Comparison of ENCODE assay signal across 9 cellular contexts in genomic region chr1:24321150-24321549, GRCh38. TPM values are rescaled to one million over a fixed set of nuclear protein-coding genes. Genes with fewer than 3 reads are reported as not detected.
DNase-seq lines count a peak whose midpoint lies in the region; TF ChIP-seq lines count a peak whose summit lies in the region.
"Had no signal": no experiment of that assay in that cellular context is flagged by ENCODE, and none has a peak within 500 bp of the region (broad histone marks: within the 10 kb centered on the region; RNA-seq: fewer than 3 reads in every experiment).

No MANE protein-coding gene starts in this region.

- peak overlapping the region; percentile 24 for H3K4me3 Mint-ChIP-seq in nephron progenitor cell
- H3K4me3 Mint-ChIP-seq in osteocyte (ENCODE audit: unreplicated experiment) = no peak overlapping the region

- no peaks in the 10 kb centered on the region for H3K36me3 Mint-ChIP-seq in nephron progenitor cell (ENCODE audit: low read depth)
- no peaks in the 10 kb centered on the region for H3K36me3 Mint-ChIP-seq in osteocyte (ENCODE audit: unreplicated experiment)

- H3K27me3 Mint-ChIP-seq in nephron progenitor cell (ENCODE audit: low read depth, poor library complexity) (peaks cover 72% of the 10 kb centered on the region), osteocyte (ENCODE audit: unreplicated experiment) (peaks cover 24% of the 10 kb centered on the region)

- no peak overlapping the region for H3K9ac ChIP-seq in OCI-LY1 (ENCODE audit: low read length)
- peak overlapping the region; percentile 49 to 61 for H3K9ac ChIP-seq in duodenal mucosa (ENCODE audit: low read depth in 1 of 2, low read length in 2 of 2)

- H3K27ac ChIP-seq in OCI-LY1 (ENCODE audit: low read depth, low read length, poor library complexity, severe bottlenecking) (no peak overlapping the region), duodenal mucosa (ENCODE audit: low read depth, low read length) (no peak overlapping the region)

- TF ChIP-seq CTCF in OCI-LY1 (IDR thresholded peaks at IDR 0.05; ENCODE audit: low read length) (peak; percentile 7; the same call in 1 of the 2 replicates), nephron progenitor cell (IDR thresholded peaks at IDR 0.05) (no peak), osteocyte (IDR thresholded peaks at IDR 0.05) (no peak)

- peaks cover 60% of the 10 kb centered on the region for H3K4me1 Mint-ChIP-seq in nephron progenitor cell
- peaks cover 37% of the 10 kb centered on the region for H3K4me1 Mint-ChIP-seq in osteocyte (ENCODE audit: unreplicated experiment)

- H3K9me3 Mint-ChIP-seq in nephron progenitor cell = no peaks in the 10 kb centered on the region
- H3K9me3 Mint-ChIP-seq in osteocyte (ENCODE audit: unreplicated experiment) = no peaks in the 10 kb centered on the region

- no peaks in the 10 kb centered on the region for H4K20me1 ChIP-seq in OCI-LY1 (ENCODE audit: insufficient read depth, low read length)

- H3K9me3 ChIP-seq in OCI-LY1 (ENCODE audit: low read length) (no peaks in the 10 kb centered on the region), duodenal mucosa (ENCODE audit: control insufficient read depth in 1 of 2, low read length in 2 of 2) (no peaks in the 10 kb centered on the region)

- H3K36me3 ChIP-seq in OCI-LY1 (ENCODE audit: insufficient read depth, low read length) = no peaks in the 10 kb centered on the region
- H3K36me3 ChIP-seq in duodenal mucosa (ENCODE audit: control insufficient read depth in 1 of 2, insufficient read depth in 2 of 2, low read length in 2 of 2) = no peaks in the 10 kb centered on the region

- no peak overlapping the region for H2AFZ ChIP-seq in OCI-LY1 (ENCODE audit: low read length)

- H3K4me1 ChIP-seq in OCI-LY1 (ENCODE audit: insufficient read depth, low read length, severe bottlenecking) (peaks cover 26% of the 10 kb centered on the region), duodenal mucosa (ENCODE audit: control insufficient read depth in 1 of 2, insufficient read depth in 2 of 2, low read length in 2 of 2) (peaks cover 23 to 37% of the 10 kb centered on the region in 2 donors)

- H3F3A ChIP-seq in OCI-LY1 (ENCODE audit: insufficient read depth, low read length) = no peaks in the 10 kb centered on the region

- H3K27me3 ChIP-seq in OCI-LY1 (ENCODE audit: insufficient read depth, low read length) (0 out of 2 replicates have a peak, but pooled peaks cover 8% of the 10 kb centered on the region), duodenal mucosa (ENCODE audit: control insufficient read depth in 1 of 2, insufficient read depth in 2 of 2, low read length in 2 of 2) (peaks cover 5 to 11% of the 10 kb centered on the region in 2 donors)

- H3K4me2 ChIP-seq in OCI-LY1 (ENCODE audit: low read length) = peak overlapping the region; percentile 73; the same call in 1 of the 2 replicates

- H3K4me3 ChIP-seq in OCI-LY1 (ENCODE audit: low read depth, low read length, poor library complexity, severe bottlenecking) (peak overlapping the region; percentile 57), duodenal mucosa (ENCODE audit: low read depth in 1 of 2, low read length in 2 of 2) (peak overlapping the region; percentile 67 to 72)

- H3K9me2 ChIP-seq in OCI-LY1 (ENCODE audit: low read depth, low read length) = no peaks in the 10 kb centered on the region

- H3K27ac Mint-ChIP-seq in nephron progenitor cell (no peak overlapping the region), osteocyte (ENCODE audit: unreplicated experiment) (no peak overlapping the region)

- DNase-seq in Daoy (ENCODE audit: low read depth) (peak; percentile 17), nephron progenitor cell (no peak), NCI-H1436 (lab: John Stamatoyannopoulos, UW) (no peak), osteocyte (ENCODE audit: extremely low spot score, unreplicated experiment) (no peak), NCI-H2171 (lab: John Stamatoyannopoulos, UW) (no peak), amygdala (lab: John Stamatoyannopoulos, UW) (no peak)
- DNase-seq: midbrain had no signal

- no peaks in the 10 kb centered on the region for H3K79me2 ChIP-seq in OCI-LY1 (ENCODE audit: insufficient read depth, low read length)

RNA-seq across cellular contexts. Expression of gene GRHL3, which starts 2.0 kb away (rescaled TPM):
- not detected in 2 replicates for total RNA-seq in Daoy (2014; rRNA removed; shearing (Covaris generic))
- total RNA-seq in osteocyte = not detected in 2 replicates
